ENCODE assay signal across 2 cellular contexts in the genomic region with DNA sequence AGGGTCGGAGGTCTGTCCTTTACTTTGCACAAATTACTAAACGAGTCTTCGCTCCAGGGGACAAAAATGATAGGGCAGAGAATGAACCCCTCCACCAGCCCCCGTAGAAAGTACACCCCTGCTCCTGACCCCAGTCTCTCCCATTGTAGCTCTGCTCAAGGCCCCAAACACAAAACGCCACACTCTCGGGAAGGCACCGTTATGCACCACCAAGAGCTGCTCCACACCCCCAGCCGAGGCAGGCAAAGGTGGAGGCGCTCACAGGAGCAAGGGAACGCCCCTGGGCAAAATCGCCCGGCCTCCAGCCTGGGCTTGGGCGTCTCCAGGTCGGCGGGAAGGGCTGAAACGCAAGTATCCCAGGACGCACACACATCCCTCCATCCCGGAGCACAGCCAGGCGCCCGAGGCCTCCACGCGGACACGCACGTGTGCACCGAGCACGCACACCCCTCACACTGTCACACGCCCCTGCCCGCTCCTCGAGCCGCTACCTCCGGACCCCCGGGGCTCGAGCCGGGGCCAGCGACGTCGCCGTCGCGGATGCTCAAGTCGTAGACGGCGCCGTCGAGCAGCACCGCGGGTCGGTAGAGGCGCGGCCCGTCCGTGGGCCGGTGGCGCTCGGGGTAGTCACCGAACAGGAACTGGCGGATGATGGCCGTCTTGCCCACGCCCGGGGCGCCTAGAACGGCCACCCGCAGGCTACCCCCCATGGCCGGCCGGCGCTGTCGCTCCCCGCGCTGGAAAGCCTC.
TF ChIP-seq lines count a peak whose summit lies in the region.

No MANE protein-coding gene starts in this region.

TF ChIP-seq in HCT116, 20 proteins besides CTCF, POLR2A, EP300 and RAD21:
- no peak for TF ChIP-seq EZH2phosphoT487 (IDR thresholded peaks at IDR 0.05; ENCODE audit: borderline replicate concordance)
- no peak for TF ChIP-seq TCF7L2 (IDR thresholded peaks at IDR 0.05; ENCODE audit: borderline replicate concordance, extremely low read depth, insufficient read depth, insufficient read length)
- TF ChIP-seq, protein P1, sequence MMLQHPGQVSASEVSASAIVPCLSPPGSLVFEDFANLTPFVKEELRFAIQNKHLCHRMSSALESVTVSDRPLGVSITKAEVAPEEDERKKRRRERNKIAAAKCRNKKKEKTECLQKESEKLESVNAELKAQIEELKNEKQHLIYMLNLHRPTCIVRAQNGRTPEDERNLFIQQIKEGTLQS (IDR thresholded peaks at IDR 0.05) = no peak
- TF ChIP-seq ELF1 (IDR thresholded peaks at IDR 0.05; ENCODE audit: borderline replicate concordance, low read depth) = no peak
- TF ChIP-seq, protein P2, sequence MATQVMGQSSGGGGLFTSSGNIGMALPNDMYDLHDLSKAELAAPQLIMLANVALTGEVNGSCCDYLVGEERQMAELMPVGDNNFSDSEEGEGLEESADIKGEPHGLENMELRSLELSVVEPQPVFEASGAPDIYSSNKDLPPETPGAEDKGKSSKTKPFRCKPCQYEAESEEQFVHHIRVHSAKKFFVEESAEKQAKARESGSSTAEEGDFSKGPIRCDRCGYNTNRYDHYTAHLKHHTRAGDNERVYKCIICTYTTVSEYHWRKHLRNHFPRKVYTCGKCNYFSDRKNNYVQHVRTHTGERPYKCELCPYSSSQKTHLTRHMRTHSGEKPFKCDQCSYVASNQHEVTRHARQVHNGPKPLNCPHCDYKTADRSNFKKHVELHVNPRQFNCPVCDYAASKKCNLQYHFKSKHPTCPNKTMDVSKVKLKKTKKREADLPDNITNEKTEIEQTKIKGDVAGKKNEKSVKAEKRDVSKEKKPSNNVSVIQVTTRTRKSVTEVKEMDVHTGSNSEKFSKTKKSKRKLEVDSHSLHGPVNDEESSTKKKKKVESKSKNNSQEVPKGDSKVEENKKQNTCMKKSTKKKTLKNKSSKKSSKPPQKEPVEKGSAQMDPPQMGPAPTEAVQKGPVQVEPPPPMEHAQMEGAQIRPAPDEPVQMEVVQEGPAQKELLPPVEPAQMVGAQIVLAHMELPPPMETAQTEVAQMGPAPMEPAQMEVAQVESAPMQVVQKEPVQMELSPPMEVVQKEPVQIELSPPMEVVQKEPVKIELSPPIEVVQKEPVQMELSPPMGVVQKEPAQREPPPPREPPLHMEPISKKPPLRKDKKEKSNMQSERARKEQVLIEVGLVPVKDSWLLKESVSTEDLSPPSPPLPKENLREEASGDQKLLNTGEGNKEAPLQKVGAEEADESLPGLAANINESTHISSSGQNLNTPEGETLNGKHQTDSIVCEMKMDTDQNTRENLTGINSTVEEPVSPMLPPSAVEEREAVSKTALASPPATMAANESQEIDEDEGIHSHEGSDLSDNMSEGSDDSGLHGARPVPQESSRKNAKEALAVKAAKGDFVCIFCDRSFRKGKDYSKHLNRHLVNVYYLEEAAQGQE (IDR thresholded peaks at IDR 0.05; ENCODE audit: low read depth) = no peak
- no peak for TF ChIP-seq EGR1 (IDR thresholded peaks at IDR 0.05; ENCODE audit: low read depth)
- TF ChIP-seq, protein P3, sequence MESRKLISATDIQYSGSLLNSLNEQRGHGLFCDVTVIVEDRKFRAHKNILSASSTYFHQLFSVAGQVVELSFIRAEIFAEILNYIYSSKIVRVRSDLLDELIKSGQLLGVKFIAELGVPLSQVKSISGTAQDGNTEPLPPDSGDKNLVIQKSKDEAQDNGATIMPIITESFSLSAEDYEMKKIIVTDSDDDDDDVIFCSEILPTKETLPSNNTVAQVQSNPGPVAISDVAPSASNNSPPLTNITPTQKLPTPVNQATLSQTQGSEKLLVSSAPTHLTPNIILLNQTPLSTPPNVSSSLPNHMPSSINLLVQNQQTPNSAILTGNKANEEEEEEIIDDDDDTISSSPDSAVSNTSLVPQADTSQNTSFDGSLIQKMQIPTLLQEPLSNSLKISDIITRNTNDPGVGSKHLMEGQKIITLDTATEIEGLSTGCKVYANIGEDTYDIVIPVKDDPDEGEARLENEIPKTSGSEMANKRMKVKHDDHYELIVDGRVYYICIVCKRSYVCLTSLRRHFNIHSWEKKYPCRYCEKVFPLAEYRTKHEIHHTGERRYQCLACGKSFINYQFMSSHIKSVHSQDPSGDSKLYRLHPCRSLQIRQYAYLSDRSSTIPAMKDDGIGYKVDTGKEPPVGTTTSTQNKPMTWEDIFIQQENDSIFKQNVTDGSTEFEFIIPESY (IDR thresholded peaks at IDR 0.05; ENCODE audit: extremely low read depth, insufficient replicate concordance, low read length) = no peak

TF ChIP-seq in K562, 482 proteins besides CTCF, POLR2A, EP300 and RAD21:
- TF ChIP-seq ZNF282 (CRISPR knock-in tag; IDR thresholded peaks at IDR 0.05) = no peak
- no peak for TF ChIP-seq ZNF384 (IDR thresholded peaks at IDR 0.05; ENCODE audit: low read depth, low read length)
- TF ChIP-seq, protein P4, sequence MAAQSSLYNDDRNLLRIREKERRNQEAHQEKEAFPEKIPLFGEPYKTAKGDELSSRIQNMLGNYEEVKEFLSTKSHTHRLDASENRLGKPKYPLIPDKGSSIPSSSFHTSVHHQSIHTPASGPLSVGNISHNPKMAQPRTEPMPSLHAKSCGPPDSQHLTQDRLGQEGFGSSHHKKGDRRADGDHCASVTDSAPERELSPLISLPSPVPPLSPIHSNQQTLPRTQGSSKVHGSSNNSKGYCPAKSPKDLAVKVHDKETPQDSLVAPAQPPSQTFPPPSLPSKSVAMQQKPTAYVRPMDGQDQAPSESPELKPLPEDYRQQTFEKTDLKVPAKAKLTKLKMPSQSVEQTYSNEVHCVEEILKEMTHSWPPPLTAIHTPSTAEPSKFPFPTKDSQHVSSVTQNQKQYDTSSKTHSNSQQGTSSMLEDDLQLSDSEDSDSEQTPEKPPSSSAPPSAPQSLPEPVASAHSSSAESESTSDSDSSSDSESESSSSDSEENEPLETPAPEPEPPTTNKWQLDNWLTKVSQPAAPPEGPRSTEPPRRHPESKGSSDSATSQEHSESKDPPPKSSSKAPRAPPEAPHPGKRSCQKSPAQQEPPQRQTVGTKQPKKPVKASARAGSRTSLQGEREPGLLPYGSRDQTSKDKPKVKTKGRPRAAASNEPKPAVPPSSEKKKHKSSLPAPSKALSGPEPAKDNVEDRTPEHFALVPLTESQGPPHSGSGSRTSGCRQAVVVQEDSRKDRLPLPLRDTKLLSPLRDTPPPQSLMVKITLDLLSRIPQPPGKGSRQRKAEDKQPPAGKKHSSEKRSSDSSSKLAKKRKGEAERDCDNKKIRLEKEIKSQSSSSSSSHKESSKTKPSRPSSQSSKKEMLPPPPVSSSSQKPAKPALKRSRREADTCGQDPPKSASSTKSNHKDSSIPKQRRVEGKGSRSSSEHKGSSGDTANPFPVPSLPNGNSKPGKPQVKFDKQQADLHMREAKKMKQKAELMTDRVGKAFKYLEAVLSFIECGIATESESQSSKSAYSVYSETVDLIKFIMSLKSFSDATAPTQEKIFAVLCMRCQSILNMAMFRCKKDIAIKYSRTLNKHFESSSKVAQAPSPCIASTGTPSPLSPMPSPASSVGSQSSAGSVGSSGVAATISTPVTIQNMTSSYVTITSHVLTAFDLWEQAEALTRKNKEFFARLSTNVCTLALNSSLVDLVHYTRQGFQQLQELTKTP (IDR thresholded peaks at IDR 0.05; ENCODE audit: low read depth in 1 of 2, partially characterized antibody in 2 of 2) = no peak
- 0 out of 2 replicates have a peak, but pooled peaks have one; percentile 29 for TF ChIP-seq POLR2G (IDR thresholded peaks at IDR 0.05; ENCODE audit: low read depth, low read length)
- no peak for TF ChIP-seq ZNF408 (CRISPR knock-in tag; IDR thresholded peaks at IDR 0.05; ENCODE audit: low read depth)
- TF ChIP-seq ZNF41 (CRISPR knock-in tag; conservative IDR thresholded peaks at IDR 0.05) = no peak
- no peak for TF ChIP-seq ZNF76 (CRISPR knock-in tag; IDR thresholded peaks at IDR 0.05; ENCODE audit: borderline replicate concordance)
- no peak for TF ChIP-seq CAMTA2 (CRISPR knock-in tag; conservative IDR thresholded peaks at IDR 0.05)
- no peak for TF ChIP-seq PTTG1 (tag; IDR thresholded peaks at IDR 0.05; ENCODE audit: low read depth)
- no peak for TF ChIP-seq ZNF134 (CRISPR knock-in tag; conservative IDR thresholded peaks at IDR 0.05)
- TF ChIP-seq STAT5B (CRISPR knock-in tag; IDR thresholded peaks at IDR 0.05) = no peak
- peak; percentile 45; the same call in 1 of the 2 replicates for TF ChIP-seq NCOA6 (IDR thresholded peaks at IDR 0.05)
- TF ChIP-seq BRD9 (IDR thresholded peaks at IDR 0.05; ENCODE audit: low read depth, partially characterized antibody) = no peak
- TF ChIP-seq NELFE (IDR thresholded peaks at IDR 0.05; ENCODE audit: insufficient read depth, insufficient read length) = no peak
- TF ChIP-seq, protein P5, sequence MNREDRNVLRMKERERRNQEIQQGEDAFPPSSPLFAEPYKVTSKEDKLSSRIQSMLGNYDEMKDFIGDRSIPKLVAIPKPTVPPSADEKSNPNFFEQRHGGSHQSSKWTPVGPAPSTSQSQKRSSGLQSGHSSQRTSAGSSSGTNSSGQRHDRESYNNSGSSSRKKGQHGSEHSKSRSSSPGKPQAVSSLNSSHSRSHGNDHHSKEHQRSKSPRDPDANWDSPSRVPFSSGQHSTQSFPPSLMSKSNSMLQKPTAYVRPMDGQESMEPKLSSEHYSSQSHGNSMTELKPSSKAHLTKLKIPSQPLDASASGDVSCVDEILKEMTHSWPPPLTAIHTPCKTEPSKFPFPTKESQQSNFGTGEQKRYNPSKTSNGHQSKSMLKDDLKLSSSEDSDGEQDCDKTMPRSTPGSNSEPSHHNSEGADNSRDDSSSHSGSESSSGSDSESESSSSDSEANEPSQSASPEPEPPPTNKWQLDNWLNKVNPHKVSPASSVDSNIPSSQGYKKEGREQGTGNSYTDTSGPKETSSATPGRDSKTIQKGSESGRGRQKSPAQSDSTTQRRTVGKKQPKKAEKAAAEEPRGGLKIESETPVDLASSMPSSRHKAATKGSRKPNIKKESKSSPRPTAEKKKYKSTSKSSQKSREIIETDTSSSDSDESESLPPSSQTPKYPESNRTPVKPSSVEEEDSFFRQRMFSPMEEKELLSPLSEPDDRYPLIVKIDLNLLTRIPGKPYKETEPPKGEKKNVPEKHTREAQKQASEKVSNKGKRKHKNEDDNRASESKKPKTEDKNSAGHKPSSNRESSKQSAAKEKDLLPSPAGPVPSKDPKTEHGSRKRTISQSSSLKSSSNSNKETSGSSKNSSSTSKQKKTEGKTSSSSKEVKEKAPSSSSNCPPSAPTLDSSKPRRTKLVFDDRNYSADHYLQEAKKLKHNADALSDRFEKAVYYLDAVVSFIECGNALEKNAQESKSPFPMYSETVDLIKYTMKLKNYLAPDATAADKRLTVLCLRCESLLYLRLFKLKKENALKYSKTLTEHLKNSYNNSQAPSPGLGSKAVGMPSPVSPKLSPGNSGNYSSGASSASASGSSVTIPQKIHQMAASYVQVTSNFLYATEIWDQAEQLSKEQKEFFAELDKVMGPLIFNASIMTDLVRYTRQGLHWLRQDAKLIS (CRISPR knock-in tag; IDR thresholded peaks at IDR 0.05) = no peak
- TF ChIP-seq, protein P6, sequence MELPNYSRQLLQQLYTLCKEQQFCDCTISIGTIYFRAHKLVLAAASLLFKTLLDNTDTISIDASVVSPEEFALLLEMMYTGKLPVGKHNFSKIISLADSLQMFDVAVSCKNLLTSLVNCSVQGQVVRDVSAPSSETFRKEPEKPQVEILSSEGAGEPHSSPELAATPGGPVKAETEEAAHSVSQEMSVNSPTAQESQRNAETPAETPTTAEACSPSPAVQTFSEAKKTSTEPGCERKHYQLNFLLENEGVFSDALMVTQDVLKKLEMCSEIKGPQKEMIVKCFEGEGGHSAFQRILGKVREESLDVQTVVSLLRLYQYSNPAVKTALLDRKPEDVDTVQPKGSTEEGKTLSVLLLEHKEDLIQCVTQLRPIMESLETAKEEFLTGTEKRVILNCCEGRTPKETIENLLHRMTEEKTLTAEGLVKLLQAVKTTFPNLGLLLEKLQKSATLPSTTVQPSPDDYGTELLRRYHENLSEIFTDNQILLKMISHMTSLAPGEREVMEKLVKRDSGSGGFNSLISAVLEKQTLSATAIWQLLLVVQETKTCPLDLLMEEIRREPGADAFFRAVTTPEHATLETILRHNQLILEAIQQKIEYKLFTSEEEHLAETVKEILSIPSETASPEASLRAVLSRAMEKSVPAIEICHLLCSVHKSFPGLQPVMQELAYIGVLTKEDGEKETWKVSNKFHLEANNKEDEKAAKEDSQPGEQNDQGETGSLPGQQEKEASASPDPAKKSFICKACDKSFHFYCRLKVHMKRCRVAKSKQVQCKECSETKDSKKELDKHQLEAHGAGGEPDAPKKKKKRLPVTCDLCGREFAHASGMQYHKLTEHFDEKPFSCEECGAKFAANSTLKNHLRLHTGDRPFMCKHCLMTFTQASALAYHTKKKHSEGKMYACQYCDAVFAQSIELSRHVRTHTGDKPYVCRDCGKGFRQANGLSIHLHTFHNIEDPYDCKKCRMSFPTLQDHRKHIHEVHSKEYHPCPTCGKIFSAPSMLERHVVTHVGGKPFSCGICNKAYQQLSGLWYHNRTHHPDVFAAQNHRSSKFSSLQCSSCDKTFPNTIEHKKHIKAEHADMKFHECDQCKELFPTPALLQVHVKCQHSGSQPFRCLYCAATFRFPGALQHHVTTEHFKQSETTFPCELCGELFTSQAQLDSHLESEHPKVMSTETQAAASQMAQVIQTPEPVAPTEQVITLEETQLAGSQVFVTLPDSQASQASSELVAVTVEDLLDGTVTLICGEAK (IDR thresholded peaks at IDR 0.05) = no peak
- TF ChIP-seq, protein P6 (CRISPR knock-in tag; IDR thresholded peaks at IDR 0.05) = no peak
- TF ChIP-seq CHD1 (IDR thresholded peaks at IDR 0.05; ENCODE audit: low read length) = no peak
- TF ChIP-seq NFIC (IDR thresholded peaks at IDR 0.05) = no peak
